In genomic region chr10:114850126-114850525, GRCh38 we compare ENCODE assay signal across 29 cellular contexts.
"Had no signal": no experiment of that assay in that cellular context is flagged by ENCODE, and none has a peak within 500 bp of the region (broad histone marks: within the 10 kb centered on the region; RNA-seq: fewer than 3 reads in every experiment).

No MANE protein-coding gene starts in this region.

- H3K27me3 Mint-ChIP-seq: activated CD4-positive, alpha-beta T cell treated with anti-CD3 and anti-CD28 coated beads, Interleukin-2, amount 10 ng/mL, durations not matched to agents 7 days and 5 days; activated naive CD8-positive, alpha-beta T cell treated with anti-CD3 and anti-CD28 coated beads, Interleukin-2, amount 10 ng/mL, durations not matched to agents 7 days and 5 days; activated T-cell treated with anti-CD3 and anti-CD28 coated beads, Interleukin-2, amount 50 U/mL, for 24 hours; central memory CD8-positive, alpha-beta T cell; dendritic cell treated with granulocyte-macrophage colony-stimulating factor and Interleukin-4, amounts not matched to agents 40 ng/mL and 50 ng/mL, for 4 days; T-helper 17 cell had no signal

- H3K27me3 ChIP-seq: brain microvascular endothelial cell, dorsolateral prefrontal cortex had no signal

- H3K27ac ChIP-seq: brain microvascular endothelial cell, coronary artery, dorsolateral prefrontal cortex had no signal

- H3K27ac Mint-ChIP-seq: activated CD4-positive, alpha-beta T cell treated with anti-CD3 and anti-CD28 coated beads, Interleukin-2, amount 10 ng/mL, durations not matched to agents 7 days and 5 days; activated naive CD8-positive, alpha-beta T cell treated with anti-CD3 and anti-CD28 coated beads, Interleukin-2, amount 10 ng/mL, durations not matched to agents 7 days and 5 days; activated T-cell treated with anti-CD3 and anti-CD28 coated beads, Interleukin-2, amount 50 U/mL, for 24 hours; activated T-helper 1 cell treated with anti-CD3 and anti-CD28 coated beads, Interleukin-12 subunit alpha, Interleukin-12 subunit beta, Interleukin-2, Interleukin-4 antibody, amounts not matched to agents 30 ng/mL and 10 ng/mL and 1 ng/mL, durations not matched to agents 14 hours and 24 hours and 36 hours; dendritic cell treated with granulocyte-macrophage colony-stimulating factor and Interleukin-4, amounts not matched to agents 40 ng/mL and 50 ng/mL, for 4 days; endodermal cell; T-helper 17 cell; T-helper 2 cell treated with Interferon-gamma antibody and Interleukin-4, amounts not matched to agents 5 μg/mL and 100 μg/mL, for 36 hours had no signal

- DNase-seq: activated CD4-positive, alpha-beta T cell treated with anti-CD3 and anti-CD28 coated beads for 4 hours; activated CD4-positive, alpha-beta T cell treated with anti-CD3 and anti-CD28 coated beads, Interleukin-2, amount 10 ng/mL, durations not matched to agents 7 days and 5 days; activated CD4-positive, alpha-beta T cell treated with anti-CD3 and anti-CD28 coated beads, Interleukin-2, amount 50 U/mL, for 48 hours; activated CD4-positive, CD25-positive, alpha-beta regulatory T cell; activated CD4-positive, CD25-positive, alpha-beta regulatory T cell treated with anti-CD3 and anti-CD28 coated beads, Interleukin-2, amount 50 U/mL, for 72 hours; activated CD8-positive, alpha-beta memory T cell treated with anti-CD3 and anti-CD28 coated beads, Interleukin-2, amount 50 U/mL, for 48 hours; activated gamma-delta T cell; activated naive CD4-positive, alpha-beta T cell treated with anti-CD3 and anti-CD28 coated beads, Interleukin-2, amount 50 U/mL, for 16 hours; activated naive CD4-positive, alpha-beta T cell treated with Interleukin-2 at 50 U/mL for 16 hours; activated naive CD8-positive, alpha-beta T cell treated with anti-CD3 and anti-CD28 coated beads, Interleukin-2, amount 10 ng/mL, durations not matched to agents 7 days and 5 days; activated T-cell treated with anti-CD3 and anti-CD28 coated beads for 4 hours; activated T-cell treated with anti-CD3 and anti-CD28 coated beads, Interleukin-2, amount 50 U/mL, for 24 hours; amniotic stem cell; anterior cingulate cortex; brain microvascular endothelial cell; dorsolateral prefrontal cortex; effector memory CD4-positive, alpha-beta T cell; endodermal cell; foreskin fibroblast; head of caudate nucleus; T-helper 1 cell; T-helper 17 cell; T1000 had no signal

- H3K9me3 Mint-ChIP-seq: activated CD4-positive, alpha-beta T cell treated with anti-CD3 and anti-CD28 coated beads, Interleukin-2, amount 10 ng/mL, durations not matched to agents 7 days and 5 days; activated naive CD8-positive, alpha-beta T cell treated with anti-CD3 and anti-CD28 coated beads, Interleukin-2, amount 10 ng/mL, durations not matched to agents 7 days and 5 days; activated T-cell treated with anti-CD3 and anti-CD28 coated beads, Interleukin-2, amount 50 U/mL, for 24 hours; activated T-helper 1 cell treated with anti-CD3 and anti-CD28 coated beads, Interleukin-12 subunit alpha, Interleukin-12 subunit beta, Interleukin-2, Interleukin-4 antibody, amounts not matched to agents 30 ng/mL and 10 ng/mL and 1 ng/mL, durations not matched to agents 14 hours and 24 hours and 36 hours; central memory CD8-positive, alpha-beta T cell; T-helper 2 cell treated with Interferon-gamma antibody and Interleukin-4, amounts not matched to agents 5 μg/mL and 100 μg/mL, for 36 hours had no signal

- H3K4me1 Mint-ChIP-seq: endodermal cell had no signal

- H3K4me3 Mint-ChIP-seq: activated CD4-positive, alpha-beta T cell treated with anti-CD3 and anti-CD28 coated beads, Interleukin-2, amount 10 ng/mL, durations not matched to agents 7 days and 5 days; activated naive CD8-positive, alpha-beta T cell treated with anti-CD3 and anti-CD28 coated beads, Interleukin-2, amount 10 ng/mL, durations not matched to agents 7 days and 5 days; activated T-cell treated with anti-CD3 and anti-CD28 coated beads, Interleukin-2, amount 50 U/mL, for 24 hours; activated T-helper 1 cell treated with anti-CD3 and anti-CD28 coated beads, Interleukin-12 subunit alpha, Interleukin-12 subunit beta, Interleukin-2, Interleukin-4 antibody, amounts not matched to agents 30 ng/mL and 10 ng/mL and 1 ng/mL, durations not matched to agents 14 hours and 24 hours and 36 hours; central memory CD8-positive, alpha-beta T cell; dendritic cell treated with granulocyte-macrophage colony-stimulating factor and Interleukin-4, amounts not matched to agents 40 ng/mL and 50 ng/mL, for 4 days; endodermal cell; T-helper 17 cell; T-helper 2 cell treated with Interferon-gamma antibody and Interleukin-4, amounts not matched to agents 5 μg/mL and 100 μg/mL, for 36 hours had no signal

- ATAC-seq: esophagus mucosa, T-helper 17 cell had no signal

- H3K4me3 ChIP-seq: coronary artery, dorsolateral prefrontal cortex had no signal
